Comparison of ENCODE assay signal across 8 cellular contexts in the genomic region with DNA sequence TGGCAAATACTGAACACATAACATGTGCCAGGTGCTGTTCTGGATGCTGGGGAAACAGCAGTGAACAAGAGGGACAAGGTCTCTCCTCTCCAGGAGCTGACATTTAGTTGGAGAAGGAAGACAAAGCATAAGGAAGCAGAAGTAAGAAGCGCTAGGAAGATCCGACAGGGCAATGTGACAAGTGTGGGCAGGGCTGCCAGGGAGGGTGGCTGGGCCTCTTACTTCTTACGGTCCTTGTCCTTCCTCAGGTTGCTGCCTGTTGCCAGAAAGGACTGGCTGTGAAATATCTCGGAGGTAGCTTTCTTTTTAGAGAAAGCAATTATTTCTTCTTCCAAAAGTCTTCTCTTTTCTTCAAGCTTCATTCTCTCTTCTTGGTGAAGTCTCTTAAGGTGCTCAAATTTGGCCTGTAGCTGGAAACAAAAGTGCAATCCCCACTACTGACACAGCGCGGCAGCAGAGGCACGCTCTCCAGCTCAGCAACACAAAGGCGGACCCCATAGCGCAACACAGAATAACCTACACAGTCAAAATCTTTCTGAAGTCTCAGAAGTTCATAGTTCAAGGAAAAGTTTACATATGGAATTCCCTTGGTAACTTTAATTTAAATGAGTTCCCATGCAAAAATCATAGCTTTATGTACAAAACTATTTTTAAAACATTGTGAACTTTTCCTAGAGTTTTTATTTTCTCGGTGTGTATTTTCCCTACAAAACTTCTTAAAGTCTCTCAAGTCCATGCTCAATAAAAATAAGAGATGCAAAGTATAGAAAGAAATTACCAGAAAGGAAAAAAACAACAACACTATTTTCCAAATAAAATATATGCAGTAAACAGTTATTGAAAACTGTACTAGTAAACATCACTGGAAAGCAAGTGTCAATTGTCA.
DNase-seq lines count a peak whose midpoint lies in the region; ATAC-seq and TF ChIP-seq lines count a peak whose summit lies in the region.

No MANE protein-coding gene starts in this region.

- no peak overlapping the region for H2AFZ ChIP-seq in osteoblast (ENCODE audit: low read length)

- H4K20me1 ChIP-seq in osteoblast (ENCODE audit: insufficient read depth, low read length): no peaks in the 10 kb centered on the region

- H3K27ac Mint-ChIP-seq in activated T-helper 2 cell treated with anti-CD3 and anti-CD28 coated beads, Interferon-gamma antibody, Interleukin-2, Interleukin-4, amounts not matched to agents 10 μg/mL and 5 μg/mL and 100 μg/mL, durations not matched to agents 14 hours and 24 hours and 36 hours: no peak overlapping the region

- no peak for TF ChIP-seq POLR2A in upper lobe of left lung (IDR thresholded peaks at IDR 0.05)

- H3K27me3 Mint-ChIP-seq in activated T-helper 2 cell treated with anti-CD3 and anti-CD28 coated beads, Interferon-gamma antibody, Interleukin-2, Interleukin-4, amounts not matched to agents 10 μg/mL and 5 μg/mL and 100 μg/mL, durations not matched to agents 14 hours and 24 hours and 36 hours (ENCODE audit: low read depth): peaks cover 17% of the 10 kb centered on the region

- peak; percentile 73 for TF ChIP-seq CTCF in BE2C (IDR thresholded peaks at IDR 0.05; ENCODE audit: low read depth, low read length)
- peak; percentile 98 for TF ChIP-seq CTCF in RWPE1 (conservative IDR thresholded peaks at IDR 0.05; ENCODE audit: low read depth)
- peak; percentile 96 for TF ChIP-seq CTCF in foreskin keratinocyte (conservative IDR thresholded peaks at IDR 0.05)
- peak; percentile 98 for TF ChIP-seq CTCF in osteoblast (IDR thresholded peaks at IDR 0.05; ENCODE audit: extremely low read depth, low read depth, low read length)
- TF ChIP-seq CTCF in upper lobe of left lung (IDR thresholded peaks at IDR 0.05): peak; percentile 79 to 89 (median 83)

- no peak overlapping the region for H3K27ac ChIP-seq in RWPE1
- no peak overlapping the region for H3K27ac ChIP-seq in foreskin keratinocyte
- H3K27ac ChIP-seq in osteoblast (ENCODE audit: low read depth, low read length): no peak overlapping the region
- H3K27ac ChIP-seq in upper lobe of left lung: no peak overlapping the region

- H3K9me3 ChIP-seq in BE2C: no peaks in the 10 kb centered on the region
- H3K9me3 ChIP-seq in osteoblast (ENCODE audit: low read depth, low read length): no peaks in the 10 kb centered on the region
- no peaks in the 10 kb centered on the region for H3K9me3 ChIP-seq in upper lobe of left lung

- intact Hi-C loops in activated T-helper 2 cell treated with anti-CD3 and anti-CD28 coated beads, Interferon-gamma antibody, Interleukin-2, Interleukin-4, amounts not matched to agents 10 μg/mL and 5 μg/mL and 100 μg/mL, durations not matched to agents 14 hours and 24 hours and 36 hours (cut with micrococcal nuclease): loop anchor here (5.0 to 10.0 kb wide), 2 partner anchors 69 to 171 kb away; partner anchors contain the start of genes SEPTIN10 and SOWAHC

- H3K36me3 ChIP-seq in BE2C (no peaks in the 10 kb centered on the region), osteoblast (ENCODE audit: insufficient read depth, low read length) (peaks cover 19% of the 10 kb centered on the region), upper lobe of left lung (peaks cover 0 to 13% (median 0%) of the 10 kb centered on the region in 4 donors)

- TF ChIP-seq EP300 in upper lobe of left lung (IDR thresholded peaks at IDR 0.05): no peak

- no peaks in the 10 kb centered on the region for H3K36me3 Mint-ChIP-seq in activated T-helper 2 cell treated with anti-CD3 and anti-CD28 coated beads, Interferon-gamma antibody, Interleukin-2, Interleukin-4, amounts not matched to agents 10 μg/mL and 5 μg/mL and 100 μg/mL, durations not matched to agents 14 hours and 24 hours and 36 hours (ENCODE audit: low read depth)

- POLR2A ChIA-PET in RWPE1 (lab: Yijun Ruan, JAX; ENCODE audit: low non-redundant PET): no interaction called here

- H3K27me3 ChIP-seq in BE2C: no peaks in the 10 kb centered on the region
- no peaks in the 10 kb centered on the region for H3K27me3 ChIP-seq in foreskin keratinocyte
- no peaks in the 10 kb centered on the region for H3K27me3 ChIP-seq in osteoblast (ENCODE audit: insufficient read depth, low read length)
- H3K27me3 ChIP-seq in upper lobe of left lung: no peaks in the 10 kb centered on the region

- no peak overlapping the region for H3K4me3 ChIP-seq in BE2C (ENCODE audit: low read depth, low read length)
- H3K4me3 ChIP-seq in osteoblast (ENCODE audit: insufficient read depth, low read length): no peak overlapping the region
- no peak overlapping the region for H3K4me3 ChIP-seq in upper lobe of left lung

- peak; percentile 37 for DNase-seq in BE2C
- DNase-seq in HPDE6-E6E7 (ENCODE audit: extremely low spot score): peak; percentile 27
- peak; percentile 58 for DNase-seq in RWPE1 (ENCODE audit: low spot score)
- DNase-seq in activated T-helper 2 cell treated with anti-CD3 and anti-CD28 coated beads, Interferon-gamma antibody, Interleukin-2, Interleukin-4, amounts not matched to agents 10 μg/mL and 5 μg/mL and 100 μg/mL, durations not matched to agents 14 hours and 24 hours and 36 hours (ENCODE audit: low spot score): peak; percentile 19
- DNase-seq in foreskin keratinocyte: peak; percentile 13 to 33
- DNase-seq in osteoblast (ENCODE audit: insufficient read length, low spot score, missing footprints): peak; percentile 54
- DNase-seq in upper lobe of left lung: peak in 1 of 2 donors; percentile 53

- CTCF ChIA-PET in RWPE1 (lab: Yijun Ruan, JAX): interaction anchor here (0.5 to 5.3 kb wide), 20 partner anchors 9 to 1115 kb away, joined by 3 to 51 read pairs (median 4); no protein-coding TSS in a partner anchor

- no peaks in the 10 kb centered on the region for H3K4me1 ChIP-seq in BE2C
- no peaks in the 10 kb centered on the region for H3K4me1 ChIP-seq in foreskin keratinocyte
- peaks cover 2% of the 10 kb centered on the region for H3K4me1 ChIP-seq in osteoblast (ENCODE audit: insufficient read depth, low read length)
- H3K4me1 ChIP-seq in upper lobe of left lung: peaks cover 0 to 4% (median 0%) of the 10 kb centered on the region in 4 donors

- no peak overlapping the region for H3K4me2 ChIP-seq in osteoblast (ENCODE audit: insufficient read depth, low read length)

- H3K4me3 Mint-ChIP-seq in activated T-helper 2 cell treated with anti-CD3 and anti-CD28 coated beads, Interferon-gamma antibody, Interleukin-2, Interleukin-4, amounts not matched to agents 10 μg/mL and 5 μg/mL and 100 μg/mL, durations not matched to agents 14 hours and 24 hours and 36 hours (ENCODE audit: low read depth): no peak overlapping the region

- no peaks in the 10 kb centered on the region for H3K4me1 Mint-ChIP-seq in activated T-helper 2 cell treated with anti-CD3 and anti-CD28 coated beads, Interferon-gamma antibody, Interleukin-2, Interleukin-4, amounts not matched to agents 10 μg/mL and 5 μg/mL and 100 μg/mL, durations not matched to agents 14 hours and 24 hours and 36 hours (ENCODE audit: low read depth)

- 29 to 33% methylated on average over 10 of the region's 10 CpGs for whole genome bisulfite sequencing in upper lobe of left lung, 2 donors

- H3K79me2 ChIP-seq in osteoblast (ENCODE audit: insufficient read depth, low read length): no peaks in the 10 kb centered on the region

- ATAC-seq in GM19043 (IDR thresholded peaks at IDR 0.05; ENCODE audit: low read depth, unreplicated experiment) (peak; percentile 83), foreskin keratinocyte (peak; percentile 78), upper lobe of left lung (ENCODE audit: low FRiP score in 2 of 2) (peak; percentile 83 to 95)

- no peaks in the 10 kb centered on the region for H3K9me3 Mint-ChIP-seq in activated T-helper 2 cell treated with anti-CD3 and anti-CD28 coated beads, Interferon-gamma antibody, Interleukin-2, Interleukin-4, amounts not matched to agents 10 μg/mL and 5 μg/mL and 100 μg/mL, durations not matched to agents 14 hours and 24 hours and 36 hours
